Comparison of ENCODE assay signal across 11 cellular contexts in the genomic region with DNA sequence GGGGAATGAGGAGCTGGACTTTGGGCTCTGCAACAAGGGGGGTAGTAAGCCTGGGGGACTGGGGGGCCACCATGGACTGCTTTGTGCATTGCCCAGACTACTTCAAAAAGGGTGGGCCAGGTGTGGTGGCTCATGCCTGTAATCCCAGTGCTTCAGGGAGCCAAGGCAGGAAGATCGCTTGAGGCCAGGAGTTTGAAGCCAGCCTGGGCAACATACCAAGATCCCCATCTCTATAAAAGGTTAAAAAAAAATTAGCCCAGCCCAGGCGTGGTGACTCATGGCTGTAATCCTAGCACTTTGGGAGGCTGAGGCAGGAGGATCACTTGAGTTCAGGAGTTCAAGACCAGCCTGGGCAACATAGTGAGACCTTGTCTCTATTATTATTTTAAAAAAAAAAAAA. TPM values are rescaled to one million over a fixed set of nuclear protein-coding genes. Genes with fewer than 3 reads are reported as not detected.
DNase-seq lines count a peak whose midpoint lies in the region; ATAC-seq, FAIRE-seq and TF ChIP-seq lines count a peak whose summit lies in the region.
"Not testable (repeated sequence)": the region's sequence is repeated elsewhere in the genome, so short reads cannot be mapped to it uniquely, and the experiment has no call there.
"Had no signal": no experiment of that assay in that cellular context is flagged by ENCODE, and none has a peak within 500 bp of the region (broad histone marks: within the 10 kb centered on the region; RNA-seq: fewer than 3 reads in every experiment).

No MANE protein-coding gene starts in this region.

- TF ChIP-seq EP300 in esophagus muscularis mucosa (IDR thresholded peaks at IDR 0.05) = not testable (repeated sequence)

- not testable (repeated sequence) for H3K9me3 Mint-ChIP-seq in CD8-positive, alpha-beta T cell; T-helper 1 cell treated with Interleukin-12 subunit alpha and Interleukin-12 subunit beta and Interleukin-4 antibody, amounts not matched to agents 30 μg/mL and 1 μg/mL, for 36 hours; astrocyte (ENCODE audit: unreplicated experiment)

- peak overlapping the region; percentile 83 for H3K4me3 ChIP-seq in CD8-positive, alpha-beta T cell (ENCODE audit: low read depth, low read length)
- H3K4me3 ChIP-seq in KMS-11 (IDR thresholded peaks at IDR 0.05; ENCODE audit: insufficient read depth, low read depth, low read length); astrocyte (ENCODE audit: insufficient read depth, low read depth, low read length): not testable (repeated sequence)
- H3K4me3 ChIP-seq in esophagus muscularis mucosa = peak overlapping the region in 1 of 4 donors; percentile 76
- peak overlapping the region; percentile 90 for H3K4me3 ChIP-seq in kidney epithelial cell (ENCODE audit: low read depth, low read length)
- H3K4me3 ChIP-seq in neutrophil (ENCODE audit: low read depth in 1 of 2, low read length in 1 of 2) = peak overlapping the region; percentile 75 to 87
- H3K4me3 ChIP-seq in thyroid gland (replicated peaks in 1 of 3) = peak overlapping the region in 1 of 3 donors; percentile 56

- H3K9ac ChIP-seq in KMS-11 = peak overlapping the region; percentile 74; the same call in 1 of the 2 replicates
- H3K9ac ChIP-seq in astrocyte (ENCODE audit: low read length) = not testable (repeated sequence)

- H3K4me1 Mint-ChIP-seq in CD8-positive, alpha-beta T cell (ENCODE audit: low read depth) = peaks cover 38% of the 10 kb centered on the region
- peaks cover 29% of the 10 kb centered on the region for H3K4me1 Mint-ChIP-seq in T-helper 1 cell treated with Interleukin-12 subunit alpha and Interleukin-12 subunit beta and Interleukin-4 antibody, amounts not matched to agents 30 μg/mL and 1 μg/mL, for 36 hours (ENCODE audit: low read depth)
- H3K4me1 Mint-ChIP-seq in astrocyte (ENCODE audit: low read depth, unreplicated experiment) = not testable (repeated sequence)

- not testable (repeated sequence) for TF ChIP-seq CTCF in CD8-positive, alpha-beta T cell (IDR thresholded peaks at IDR 0.05); KMS-11 (conservative IDR thresholded peaks at IDR 0.05; ENCODE audit: low read depth, low read length); astrocyte (IDR thresholded peaks at IDR 0.05; ENCODE audit: insufficient read depth, low read depth, low read length); esophagus muscularis mucosa (IDR thresholded peaks at IDR 0.05); kidney epithelial cell (IDR thresholded peaks at IDR 0.05; ENCODE audit: insufficient read depth, low read length, poor library complexity, severe bottlenecking); neutrophil (IDR thresholded peaks at IDR 0.05); thyroid gland (IDR thresholded peaks at IDR 0.05)

- not testable (repeated sequence) for H3K36me3 Mint-ChIP-seq in CD8-positive, alpha-beta T cell; T-helper 1 cell treated with Interleukin-12 subunit alpha and Interleukin-12 subunit beta and Interleukin-4 antibody, amounts not matched to agents 30 μg/mL and 1 μg/mL, for 36 hours (ENCODE audit: low read depth); astrocyte (ENCODE audit: low read depth, unreplicated experiment)

- WGBS in esophagus muscularis mucosa = no CpG with 5 or more reads among the region's 2 CpGs
- WGBS in thyroid gland, 2 donors = 69 to 77% methylated on average over 2 of the region's 2 CpGs

- TF ChIP-seq POLR2A in esophagus muscularis mucosa (IDR thresholded peaks at IDR 0.05; ENCODE audit: low read depth); thyroid gland (IDR thresholded peaks at IDR 0.05): not testable (repeated sequence)

- peak overlapping the region; percentile 84 for H3K4me3 Mint-ChIP-seq in CD8-positive, alpha-beta T cell
- H3K4me3 Mint-ChIP-seq in T-helper 1 cell treated with Interleukin-12 subunit alpha and Interleukin-12 subunit beta and Interleukin-4 antibody, amounts not matched to agents 30 μg/mL and 1 μg/mL, for 36 hours = peak overlapping the region; percentile 84
- peak overlapping the region; percentile 77 for H3K4me3 Mint-ChIP-seq in astrocyte (ENCODE audit: unreplicated experiment)

- ATAC-seq in CD8-positive, alpha-beta T cell = not testable (repeated sequence)

- H3K9me3 ChIP-seq in CD8-positive, alpha-beta T cell (ENCODE audit: low read length); astrocyte (ENCODE audit: insufficient read depth, low read depth, low read length); esophagus muscularis mucosa; neutrophil; thyroid gland: not testable (repeated sequence)

- not testable (repeated sequence) for FAIRE-seq in astrocyte (lab: Jason Lieb, UNC)

- not testable (repeated sequence) for H3K27me3 ChIP-seq in CD8-positive, alpha-beta T cell (ENCODE audit: insufficient read depth, low read length); KMS-11 (ENCODE audit: insufficient read depth, low read depth); astrocyte (ENCODE audit: insufficient read depth, low read length); esophagus muscularis mucosa; kidney epithelial cell (ENCODE audit: control insufficient read depth, insufficient read depth, low read length); neutrophil; thyroid gland

- H3K4me2 ChIP-seq in KMS-11 = peak overlapping the region; percentile 71
- peak overlapping the region; percentile 94 for H3K4me2 ChIP-seq in astrocyte (ENCODE audit: low read length)

- peak overlapping the region; percentile 78 for H3K27ac ChIP-seq in CD8-positive, alpha-beta T cell (ENCODE audit: low read depth, low read length)
- not testable (repeated sequence) for H3K27ac ChIP-seq in KMS-11; astrocyte (ENCODE audit: low read depth, low read length)
- peak overlapping the region; percentile 86 to 94 (median 90) for H3K27ac ChIP-seq in esophagus muscularis mucosa (replicated peaks in 1 of 4)
- H3K27ac ChIP-seq in neutrophil = peak overlapping the region; percentile 95
- peak overlapping the region; percentile 79 to 99 (median 95) for H3K27ac ChIP-seq in thyroid gland

- H2AFZ ChIP-seq in KMS-11 (ENCODE audit: low read depth); astrocyte (ENCODE audit: low read depth, low read length): not testable (repeated sequence)

- peak overlapping the region; percentile 95 for H3K27ac Mint-ChIP-seq in CD8-positive, alpha-beta T cell
- peak overlapping the region; percentile 88 for H3K27ac Mint-ChIP-seq in T-helper 1 cell treated with Interleukin-12 subunit alpha and Interleukin-12 subunit beta and Interleukin-4 antibody, amounts not matched to agents 30 μg/mL and 1 μg/mL, for 36 hours
- peak overlapping the region; percentile 47 for H3K27ac Mint-ChIP-seq in astrocyte (ENCODE audit: unreplicated experiment)

- POLR2A ChIA-PET in CD8-positive, alpha-beta T cell (lab: Charles Lee) = interaction anchor here (0.7 to 6.9 kb wide), 16 partner anchors 13 to 69 kb away, joined by 3 to 130 read pairs (median 6); a partner anchor contains a TSS

- peaks cover 44% of the 10 kb centered on the region for H3K4me1 ChIP-seq in CD8-positive, alpha-beta T cell (ENCODE audit: insufficient read depth, low read length)
- peaks cover 22% of the 10 kb centered on the region for H3K4me1 ChIP-seq in KMS-11 (ENCODE audit: low read depth, poor library complexity, severe bottlenecking)
- peaks cover 16% of the 10 kb centered on the region for H3K4me1 ChIP-seq in astrocyte (ENCODE audit: insufficient read depth, low read length)
- H3K4me1 ChIP-seq in esophagus muscularis mucosa = peaks cover 30 to 60% (median 54%) of the 10 kb centered on the region in 4 donors
- peaks cover 27 to 39% of the 10 kb centered on the region in 2 experiments for H3K4me1 ChIP-seq in neutrophil (ENCODE audit: control insufficient read depth in 1 of 2, insufficient read depth in 1 of 2, low read depth in 1 of 2, low read length in 1 of 2)
- H3K4me1 ChIP-seq in thyroid gland = peaks cover 25 to 52% of the 10 kb centered on the region in 2 donors

- H3K36me3 ChIP-seq in CD8-positive, alpha-beta T cell (ENCODE audit: insufficient read depth, low read length); KMS-11 (ENCODE audit: insufficient read depth); astrocyte (ENCODE audit: insufficient read depth, low read length); esophagus muscularis mucosa; kidney epithelial cell (ENCODE audit: control insufficient read depth, insufficient read depth, low read length); neutrophil; thyroid gland: not testable (repeated sequence)

- not testable (repeated sequence) for H3K79me2 ChIP-seq in KMS-11 (ENCODE audit: insufficient read depth, low read depth); astrocyte (ENCODE audit: insufficient read depth, low read length)

- not testable (repeated sequence) for H4K20me1 ChIP-seq in KMS-11 (ENCODE audit: insufficient read depth); astrocyte (ENCODE audit: insufficient read depth, low read length)

- H3K27me3 Mint-ChIP-seq in CD8-positive, alpha-beta T cell (ENCODE audit: low read depth); T-helper 1 cell treated with Interleukin-12 subunit alpha and Interleukin-12 subunit beta and Interleukin-4 antibody, amounts not matched to agents 30 μg/mL and 1 μg/mL, for 36 hours (ENCODE audit: low read depth); astrocyte (ENCODE audit: low read depth, unreplicated experiment): not testable (repeated sequence)

- not testable (repeated sequence) for DNase-seq in CD8-positive, alpha-beta T cell; astrocyte (ENCODE audit: low read depth); esophagus muscularis mucosa (ENCODE audit: extremely low spot score); kidney epithelial cell (ENCODE audit: low read depth); thyroid gland

- intact Hi-C loops in CD8-positive, alpha-beta T cell (cut with DNase I, micrococcal nuclease) = loop anchor here (2.0 to 10.0 kb wide), 2 partner anchors 23 to 1151 kb away; a partner anchor contains a TSS
- intact Hi-C loops in esophagus muscularis mucosa (cut with DNase I) = loop anchor here (5.0 kb wide), 1 partner anchor 63 kb away; a partner anchor contains a TSS
- intact Hi-C loops in thyroid gland (cut with DNase I) = loop anchor here (5.0 to 10.0 kb wide), 2 partner anchors 43 to 71 kb away; a partner anchor contains a TSS

- CTCF ChIA-PET in CD8-positive, alpha-beta T cell (lab: Charles Lee) = interaction anchor here (1.3 to 3.0 kb wide), 3 partner anchors 27 to 83 kb away, joined by 4 to 10 read pairs (median 7); a partner anchor contains a TSS

RNA-seq across cellular contexts. Expression of a gene that starts 3.5 kb away (rescaled TPM):
- total RNA-seq in CD8-positive, alpha-beta T cell = 10 to 100 TPM; 41.2 to 48.5 TPM
- total RNA-seq in astrocyte (38.0 and 48.1 TPM in 2 replicates), esophagus muscularis mucosa (10 to 100 TPM; 36.1 to 48.7 (median 46.2) TPM), kidney epithelial cell (53.8 and 102 TPM in 2 replicates), thyroid gland (100 to 1,000 TPM in 1 of 4 donors, 10 to 100 TPM in 3; 69.0 to 138 (median 95.8) TPM)

RNA-seq across cellular contexts. Expression of a gene that starts 10.4 kb away (rescaled TPM):
- total RNA-seq in CD8-positive, alpha-beta T cell = 1 to 10 TPM; 5.0 to 5.2 TPM
- total RNA-seq in astrocyte (not detected in 2 replicates), esophagus muscularis mucosa (1 to 10 TPM in 2 of 4 donors, under 1 TPM in 2; 0.50 to 2.9 (median 1.5) TPM), kidney epithelial cell (0.17 TPM in 1 of 2 replicates, not detected in the other), thyroid gland (1 to 10 TPM in 1 of 4 donors, under 1 TPM in 2, not detected in 1; 0.33 to 6.4 (median 0.39) TPM)

RNA-seq across cellular contexts. Expression of a gene that starts 13.0 kb away (rescaled TPM):
- not detected for total RNA-seq in CD8-positive, alpha-beta T cell
- total RNA-seq in astrocyte (not detected in 2 replicates), esophagus muscularis mucosa (not detected), kidney epithelial cell (not detected in 2 replicates), thyroid gland (not detected)
- total RNA-seq: activated naive CD4-positive, alpha-beta T cell treated with anti-CD3 and anti-CD28 coated beads, Interleukin-2, amount 50 U/mL, for 72 hours; endothelial cell of umbilical vein; lower leg skin had no signal

RNA-seq across cellular contexts. Expression of a gene that starts 17.3 kb away (rescaled TPM):
- 100 to 1,000 TPM; 109 to 111 TPM for total RNA-seq in CD8-positive, alpha-beta T cell
- total RNA-seq in astrocyte = 42.1 and 43.6 TPM in 2 replicates
- 100 to 1,000 TPM in 3 of 4 donors, 10 to 100 TPM in 1; 68.1 to 121 (median 108) TPM for total RNA-seq in esophagus muscularis mucosa
- 45.9 and 55.9 TPM in 2 replicates for total RNA-seq in kidney epithelial cell
- 100 to 1,000 TPM in 1 of 4 donors, 10 to 100 TPM in 3; 58.2 to 100 (median 83.2) TPM for total RNA-seq in thyroid gland

RNA-seq across cellular contexts. Expression of a gene that starts 22.3 kb away (rescaled TPM):
- total RNA-seq in CD8-positive, alpha-beta T cell = 1 to 10 TPM; 7.5 to 9.3 TPM
- total RNA-seq in astrocyte (102 and 124 TPM in 2 replicates), esophagus muscularis mucosa (10 to 100 TPM; 48.6 to 87.1 (median 70.7) TPM), kidney epithelial cell (136 and 153 TPM in 2 replicates), thyroid gland (100 to 1,000 TPM in 1 of 4 donors, 10 to 100 TPM in 3; 73.9 to 102 (median 81.3) TPM)
